Comparison of ENCODE assay signal across 1 cellular context in the genomic region with DNA sequence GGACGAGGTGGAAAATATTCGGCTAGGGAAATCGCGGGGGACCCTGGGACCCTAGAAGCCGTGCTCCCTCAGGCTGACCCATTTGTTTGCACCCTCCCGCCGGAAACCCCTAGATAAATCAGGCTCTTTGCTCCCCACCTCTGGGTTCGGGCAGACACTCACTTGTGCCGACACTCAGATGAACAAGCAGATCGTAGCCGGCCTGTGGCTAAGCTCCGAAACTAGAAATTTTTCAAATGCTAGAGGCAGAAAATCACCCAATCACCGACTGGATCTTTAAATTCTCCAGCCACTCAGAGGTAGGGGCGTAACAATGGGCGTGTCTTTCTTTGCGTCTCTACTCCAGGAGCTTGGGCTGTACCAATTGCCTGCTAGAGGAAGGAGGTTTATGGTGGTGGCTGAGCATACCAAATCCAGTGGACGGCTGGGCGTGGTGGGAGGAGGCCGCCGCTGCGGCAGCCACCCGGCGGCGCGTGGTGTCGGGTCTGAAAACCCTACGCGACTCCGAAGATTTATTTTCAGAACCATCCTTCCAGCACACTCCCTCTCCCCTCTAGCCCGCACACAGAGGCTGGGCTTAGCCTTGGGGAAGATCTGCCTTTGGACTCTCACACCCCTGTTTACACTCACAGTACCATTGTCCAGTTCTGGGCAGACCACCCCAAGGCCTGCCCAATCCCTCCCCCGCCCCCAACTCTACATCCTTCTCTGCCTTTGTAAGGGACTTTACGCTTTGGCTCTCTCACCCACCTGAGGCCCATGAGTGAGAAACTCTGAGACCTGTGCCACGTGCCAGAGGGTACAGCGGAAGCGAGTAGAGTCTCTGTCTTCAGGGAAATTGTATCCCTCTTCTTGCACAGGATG.
TF ChIP-seq lines count a peak whose summit lies in the region.

PIF1 (minus strand) TSS at position 217 of the 864 bp plus-strand sequence. CDS start 1,312 bp downstream, outside the sequence.

TF ChIP-seq in HepG2, 621 proteins besides CTCF, POLR2A, EP300 and RAD21 (continued from another document and continues in another):
- peak; percentile 51; the same call in 1 of the 2 replicates for TF ChIP-seq BORCS8-MEF2B (CRISPR knock-in tag; IDR thresholded peaks at IDR 0.05)
- peak; percentile 85 for TF ChIP-seq FOXA3 (CRISPR knock-in tag; IDR thresholded peaks at IDR 0.05)
- 0 out of 2 replicates have a peak, but pooled peaks have one; percentile 16 for TF ChIP-seq SNAPC2 (CRISPR knock-in tag; IDR thresholded peaks at IDR 0.05)
- peak; percentile 58; the same call in 1 of the 2 replicates for TF ChIP-seq ETV6 (CRISPR knock-in tag; conservative IDR thresholded peaks at IDR 0.05)
- TF ChIP-seq, protein P1, sequence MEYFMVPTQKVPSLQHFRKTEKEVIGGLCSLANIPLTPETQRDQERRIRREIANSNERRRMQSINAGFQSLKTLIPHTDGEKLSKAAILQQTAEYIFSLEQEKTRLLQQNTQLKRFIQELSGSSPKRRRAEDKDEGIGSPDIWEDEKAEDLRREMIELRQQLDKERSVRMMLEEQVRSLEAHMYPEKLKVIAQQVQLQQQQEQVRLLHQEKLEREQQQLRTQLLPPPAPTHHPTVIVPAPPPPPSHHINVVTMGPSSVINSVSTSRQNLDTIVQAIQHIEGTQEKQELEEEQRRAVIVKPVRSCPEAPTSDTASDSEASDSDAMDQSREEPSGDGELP (IDR thresholded peaks at IDR 0.05; ENCODE audit: borderline replicate concordance, low read depth), result no peak
- peak; percentile 34; the same call in 1 of the 2 replicates for TF ChIP-seq NFKB2 (CRISPR knock-in tag; IDR thresholded peaks at IDR 0.05; ENCODE audit: borderline replicate concordance)
- peak; percentile 87 for TF ChIP-seq ZBTB7B (CRISPR knock-in tag; IDR thresholded peaks at IDR 0.05)
- TF ChIP-seq KDM5A (IDR thresholded peaks at IDR 0.05; ENCODE audit: borderline replicate concordance, low read length), result peak; percentile 45; the same call in 1 of the 2 replicates
- no peak for TF ChIP-seq RARG (CRISPR knock-in tag; IDR thresholded peaks at IDR 0.05; ENCODE audit: low read depth)
- TF ChIP-seq CCDC6 (CRISPR knock-in tag; IDR thresholded peaks at IDR 0.05), result peak; percentile 58; the same call in 1 of the 2 replicates
- TF ChIP-seq, protein P2, sequence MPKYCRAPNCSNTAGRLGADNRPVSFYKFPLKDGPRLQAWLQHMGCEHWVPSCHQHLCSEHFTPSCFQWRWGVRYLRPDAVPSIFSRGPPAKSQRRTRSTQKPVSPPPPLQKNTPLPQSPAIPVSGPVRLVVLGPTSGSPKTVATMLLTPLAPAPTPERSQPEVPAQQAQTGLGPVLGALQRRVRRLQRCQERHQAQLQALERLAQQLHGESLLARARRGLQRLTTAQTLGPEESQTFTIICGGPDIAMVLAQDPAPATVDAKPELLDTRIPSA (CRISPR knock-in tag; IDR thresholded peaks at IDR 0.05; ENCODE audit: borderline replicate concordance), result no peak
- no peak for TF ChIP-seq REL (CRISPR knock-in tag; conservative IDR thresholded peaks at IDR 0.05)
- TF ChIP-seq TRIM22 (IDR thresholded peaks at IDR 0.05), result no peak
- no peak for TF ChIP-seq ZNF33A (CRISPR knock-in tag; IDR thresholded peaks at IDR 0.05; ENCODE audit: borderline replicate concordance)
- TF ChIP-seq ZC3H13 (CRISPR knock-in tag; IDR thresholded peaks at IDR 0.05), result peak; percentile 42; the same call in 1 of the 2 replicates
- TF ChIP-seq, protein P3, sequence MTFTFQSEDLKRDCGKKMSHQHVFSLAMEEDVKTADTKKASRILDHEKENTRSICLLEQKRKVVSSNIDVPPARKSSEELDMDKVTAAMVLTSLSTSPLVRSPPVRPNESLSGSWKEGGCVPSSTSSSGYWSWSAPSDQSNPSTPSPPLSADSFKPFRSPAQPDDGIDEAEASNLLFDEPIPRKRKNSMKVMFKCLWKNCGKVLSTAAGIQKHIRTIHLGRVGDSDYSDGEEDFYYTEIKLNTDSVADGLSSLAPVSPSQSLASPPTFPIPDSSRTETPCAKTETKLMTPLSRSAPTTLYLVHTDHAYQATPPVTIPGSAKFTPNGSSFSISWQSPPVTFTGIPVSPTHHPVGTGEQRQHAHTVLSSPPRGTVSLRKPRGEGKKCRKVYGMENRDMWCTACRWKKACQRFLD (CRISPR knock-in tag; IDR thresholded peaks at IDR 0.05; ENCODE audit: borderline replicate concordance), result no peak
- TF ChIP-seq ZNF138 (CRISPR knock-in tag; IDR thresholded peaks at IDR 0.05; ENCODE audit: low read depth), result no peak
- no peak for TF ChIP-seq ZNF343 (CRISPR knock-in tag; IDR thresholded peaks at IDR 0.05)
- peak; percentile 93 for TF ChIP-seq ZNF501 (CRISPR knock-in tag; IDR thresholded peaks at IDR 0.05)
- peak; percentile 55; the same call in 1 of the 2 replicates for TF ChIP-seq EHMT2 (IDR thresholded peaks at IDR 0.05; ENCODE audit: borderline replicate concordance, low read depth, low read length)
- no peak for TF ChIP-seq TMF1 (CRISPR knock-in tag; IDR thresholded peaks at IDR 0.05; ENCODE audit: low read depth)
- no peak for TF ChIP-seq MIER2 (CRISPR knock-in tag; IDR thresholded peaks at IDR 0.05)
- TF ChIP-seq ZNF446 (CRISPR knock-in tag; IDR thresholded peaks at IDR 0.05), result no peak
- TF ChIP-seq CEBPG (CRISPR knock-in tag; IDR thresholded peaks at IDR 0.05), result no peak
- no peak; the same call in 1 of the 2 replicates for TF ChIP-seq ZNF235 (CRISPR knock-in tag; IDR thresholded peaks at IDR 0.05; ENCODE audit: borderline replicate concordance)
- no peak for TF ChIP-seq TBL1XR1 (IDR thresholded peaks at IDR 0.05; ENCODE audit: borderline replicate concordance, low read length, partially characterized antibody)
- no peak for TF ChIP-seq ZNF34 (CRISPR knock-in tag; IDR thresholded peaks at IDR 0.05; ENCODE audit: borderline replicate concordance)
- 0 out of 2 replicates have a peak, but pooled peaks have one; percentile 60 for TF ChIP-seq ZBTB20 (CRISPR knock-in tag; IDR thresholded peaks at IDR 0.05; ENCODE audit: borderline replicate concordance, low read depth)
- no peak for TF ChIP-seq ZNF280D (CRISPR knock-in tag; IDR thresholded peaks at IDR 0.05)
- TF ChIP-seq CENPX (CRISPR knock-in tag; IDR thresholded peaks at IDR 0.05), result no peak
- TF ChIP-seq MYPOP (CRISPR knock-in tag; IDR thresholded peaks at IDR 0.05), result peak; percentile 76; the same call in 1 of the 2 replicates
- no peak for TF ChIP-seq KAT7 (CRISPR knock-in tag; IDR thresholded peaks at IDR 0.05; ENCODE audit: borderline replicate concordance)
- peak; percentile 90 for TF ChIP-seq BHLHE40 (IDR thresholded peaks at IDR 0.05; ENCODE audit: low read length)
- no peak for TF ChIP-seq ZBTB7A (CRISPR knock-in tag; IDR thresholded peaks at IDR 0.05)
- TF ChIP-seq ZNF350 (CRISPR knock-in tag; IDR thresholded peaks at IDR 0.05; ENCODE audit: borderline replicate concordance, low read depth), result peak; percentile 74; the same call in 1 of the 2 replicates
- TF ChIP-seq, protein P4, sequence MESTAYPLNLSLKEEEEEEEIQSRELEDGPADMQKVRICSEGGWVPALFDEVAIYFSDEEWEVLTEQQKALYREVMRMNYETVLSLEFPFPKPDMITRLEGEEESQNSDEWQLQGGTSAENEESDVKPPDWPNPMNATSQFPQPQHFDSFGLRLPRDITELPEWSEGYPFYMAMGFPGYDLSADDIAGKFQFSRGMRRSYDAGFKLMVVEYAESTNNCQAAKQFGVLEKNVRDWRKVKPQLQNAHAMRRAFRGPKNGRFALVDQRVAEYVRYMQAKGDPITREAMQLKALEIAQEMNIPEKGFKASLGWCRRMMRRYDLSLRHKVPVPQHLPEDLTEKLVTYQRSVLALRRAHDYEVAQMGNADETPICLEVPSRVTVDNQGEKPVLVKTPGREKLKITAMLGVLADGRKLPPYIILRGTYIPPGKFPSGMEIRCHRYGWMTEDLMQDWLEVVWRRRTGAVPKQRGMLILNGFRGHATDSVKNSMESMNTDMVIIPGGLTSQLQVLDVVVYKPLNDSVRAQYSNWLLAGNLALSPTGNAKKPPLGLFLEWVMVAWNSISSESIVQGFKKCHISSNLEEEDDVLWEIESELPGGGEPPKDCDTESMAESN (CRISPR knock-in tag; conservative IDR thresholded peaks at IDR 0.05), result peak; percentile 82
- no peak for TF ChIP-seq KLF13 (CRISPR knock-in tag; IDR thresholded peaks at IDR 0.05)
- no peak for TF ChIP-seq BRCA1 (CRISPR knock-in tag; IDR thresholded peaks at IDR 0.05)
- no peak for TF ChIP-seq ZNF7 (CRISPR knock-in tag; IDR thresholded peaks at IDR 0.05)
- TF ChIP-seq, protein P5, sequence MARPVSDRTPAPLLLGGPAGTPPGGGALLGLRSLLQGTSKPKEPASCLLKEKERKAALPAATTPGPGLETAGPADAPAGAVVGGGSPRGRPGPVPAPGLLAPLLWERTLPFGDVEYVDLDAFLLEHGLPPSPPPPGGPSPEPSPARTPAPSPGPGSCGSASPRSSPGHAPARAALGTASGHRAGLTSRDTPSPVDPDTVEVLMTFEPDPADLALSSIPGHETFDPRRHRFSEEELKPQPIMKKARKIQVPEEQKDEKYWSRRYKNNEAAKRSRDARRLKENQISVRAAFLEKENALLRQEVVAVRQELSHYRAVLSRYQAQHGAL (CRISPR knock-in tag; IDR thresholded peaks at IDR 0.05; ENCODE audit: not compliant biosample characterization), result no peak
- no peak for TF ChIP-seq HOXA5 (CRISPR knock-in tag; IDR thresholded peaks at IDR 0.05)
- TF ChIP-seq ZNF703 (CRISPR knock-in tag; IDR thresholded peaks at IDR 0.05; ENCODE audit: borderline replicate concordance), result no peak
- TF ChIP-seq PCBP2 (optimal IDR thresholded peaks at IDR 0.05; ENCODE audit: low read depth, low read length, poor library complexity, severe bottlenecking), result no peak
- 0 out of 2 replicates have a peak, but pooled peaks have one; percentile 65 for TF ChIP-seq ZNF761 (CRISPR knock-in tag; conservative IDR thresholded peaks at IDR 0.05)
- TF ChIP-seq, protein P6, sequence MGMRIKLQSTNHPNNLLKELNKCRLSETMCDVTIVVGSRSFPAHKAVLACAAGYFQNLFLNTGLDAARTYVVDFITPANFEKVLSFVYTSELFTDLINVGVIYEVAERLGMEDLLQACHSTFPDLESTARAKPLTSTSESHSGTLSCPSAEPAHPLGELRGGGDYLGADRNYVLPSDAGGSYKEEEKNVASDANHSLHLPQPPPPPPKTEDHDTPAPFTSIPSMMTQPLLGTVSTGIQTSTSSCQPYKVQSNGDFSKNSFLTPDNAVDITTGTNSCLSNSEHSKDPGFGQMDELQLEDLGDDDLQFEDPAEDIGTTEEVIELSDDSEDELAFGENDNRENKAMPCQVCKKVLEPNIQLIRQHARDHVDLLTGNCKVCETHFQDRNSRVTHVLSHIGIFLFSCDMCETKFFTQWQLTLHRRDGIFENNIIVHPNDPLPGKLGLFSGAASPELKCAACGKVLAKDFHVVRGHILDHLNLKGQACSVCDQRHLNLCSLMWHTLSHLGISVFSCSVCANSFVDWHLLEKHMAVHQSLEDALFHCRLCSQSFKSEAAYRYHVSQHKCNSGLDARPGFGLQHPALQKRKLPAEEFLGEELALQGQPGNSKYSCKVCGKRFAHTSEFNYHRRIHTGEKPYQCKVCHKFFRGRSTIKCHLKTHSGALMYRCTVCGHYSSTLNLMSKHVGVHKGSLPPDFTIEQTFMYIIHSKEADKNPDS (CRISPR knock-in tag; IDR thresholded peaks at IDR 0.05), result no peak; the same call in 1 of the 2 replicates
- TF ChIP-seq NFRKB (IDR thresholded peaks at IDR 0.05), result no peak
- no peak for TF ChIP-seq ZNF777 (CRISPR knock-in tag; IDR thresholded peaks at IDR 0.05)
- no peak for TF ChIP-seq NR2F1 (CRISPR knock-in tag; IDR thresholded peaks at IDR 0.05)
